Comparison of ENCODE assay signal across 2 cellular contexts in the genomic region with DNA sequence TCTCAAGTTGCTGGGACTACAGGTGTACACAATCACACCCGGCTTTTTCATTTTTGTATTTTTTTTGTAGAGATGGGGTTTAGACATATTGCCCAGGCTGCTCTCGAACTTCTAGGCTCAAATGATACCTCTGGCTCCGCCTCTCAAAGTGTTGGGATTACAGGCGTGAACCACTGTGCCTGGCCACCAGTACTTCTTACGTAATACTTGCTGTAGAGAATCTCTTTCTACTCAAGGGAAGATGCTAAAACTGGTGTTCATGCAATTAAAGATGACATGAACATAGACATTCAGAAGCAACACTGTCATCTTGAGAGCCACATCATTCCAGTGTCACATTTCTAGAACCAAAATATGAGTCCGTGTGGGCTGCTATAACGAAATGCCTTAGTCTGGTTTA.
TF ChIP-seq lines count a peak whose summit lies in the region.

No MANE protein-coding gene starts in this region.

TF ChIP-seq in GM23338, 12 proteins besides CTCF, POLR2A, EP300 and RAD21 (continues in another document):
- no peak for TF ChIP-seq EZH2 (IDR thresholded peaks at IDR 0.05; ENCODE audit: low read depth, unreplicated experiment)
- TF ChIP-seq POLR2AphosphoS5 (IDR thresholded peaks at IDR 0.05; ENCODE audit: low read depth) = no peak
- TF ChIP-seq ZNF331 (CRISPR knock-in tag; IDR thresholded peaks at IDR 0.05; ENCODE audit: low read depth) = no peak
- no peak for TF ChIP-seq NANOG (IDR thresholded peaks at IDR 0.05; ENCODE audit: borderline replicate concordance)
- TF ChIP-seq ZNF114 (CRISPR knock-in tag; IDR thresholded peaks at IDR 0.05) = no peak
- no peak for TF ChIP-seq EZH2phosphoT487 (IDR thresholded peaks at IDR 0.05; ENCODE audit: unreplicated experiment)
- TF ChIP-seq JUNB (IDR thresholded peaks at IDR 0.05; ENCODE audit: unreplicated experiment) = no peak
- no peak for TF ChIP-seq STAT1 (IDR thresholded peaks at IDR 0.05; ENCODE audit: unreplicated experiment)
- TF ChIP-seq CREB1 (CRISPR knock-in tag; IDR thresholded peaks at IDR 0.05; ENCODE audit: low read depth) = no peak
- TF ChIP-seq, protein P1, sequence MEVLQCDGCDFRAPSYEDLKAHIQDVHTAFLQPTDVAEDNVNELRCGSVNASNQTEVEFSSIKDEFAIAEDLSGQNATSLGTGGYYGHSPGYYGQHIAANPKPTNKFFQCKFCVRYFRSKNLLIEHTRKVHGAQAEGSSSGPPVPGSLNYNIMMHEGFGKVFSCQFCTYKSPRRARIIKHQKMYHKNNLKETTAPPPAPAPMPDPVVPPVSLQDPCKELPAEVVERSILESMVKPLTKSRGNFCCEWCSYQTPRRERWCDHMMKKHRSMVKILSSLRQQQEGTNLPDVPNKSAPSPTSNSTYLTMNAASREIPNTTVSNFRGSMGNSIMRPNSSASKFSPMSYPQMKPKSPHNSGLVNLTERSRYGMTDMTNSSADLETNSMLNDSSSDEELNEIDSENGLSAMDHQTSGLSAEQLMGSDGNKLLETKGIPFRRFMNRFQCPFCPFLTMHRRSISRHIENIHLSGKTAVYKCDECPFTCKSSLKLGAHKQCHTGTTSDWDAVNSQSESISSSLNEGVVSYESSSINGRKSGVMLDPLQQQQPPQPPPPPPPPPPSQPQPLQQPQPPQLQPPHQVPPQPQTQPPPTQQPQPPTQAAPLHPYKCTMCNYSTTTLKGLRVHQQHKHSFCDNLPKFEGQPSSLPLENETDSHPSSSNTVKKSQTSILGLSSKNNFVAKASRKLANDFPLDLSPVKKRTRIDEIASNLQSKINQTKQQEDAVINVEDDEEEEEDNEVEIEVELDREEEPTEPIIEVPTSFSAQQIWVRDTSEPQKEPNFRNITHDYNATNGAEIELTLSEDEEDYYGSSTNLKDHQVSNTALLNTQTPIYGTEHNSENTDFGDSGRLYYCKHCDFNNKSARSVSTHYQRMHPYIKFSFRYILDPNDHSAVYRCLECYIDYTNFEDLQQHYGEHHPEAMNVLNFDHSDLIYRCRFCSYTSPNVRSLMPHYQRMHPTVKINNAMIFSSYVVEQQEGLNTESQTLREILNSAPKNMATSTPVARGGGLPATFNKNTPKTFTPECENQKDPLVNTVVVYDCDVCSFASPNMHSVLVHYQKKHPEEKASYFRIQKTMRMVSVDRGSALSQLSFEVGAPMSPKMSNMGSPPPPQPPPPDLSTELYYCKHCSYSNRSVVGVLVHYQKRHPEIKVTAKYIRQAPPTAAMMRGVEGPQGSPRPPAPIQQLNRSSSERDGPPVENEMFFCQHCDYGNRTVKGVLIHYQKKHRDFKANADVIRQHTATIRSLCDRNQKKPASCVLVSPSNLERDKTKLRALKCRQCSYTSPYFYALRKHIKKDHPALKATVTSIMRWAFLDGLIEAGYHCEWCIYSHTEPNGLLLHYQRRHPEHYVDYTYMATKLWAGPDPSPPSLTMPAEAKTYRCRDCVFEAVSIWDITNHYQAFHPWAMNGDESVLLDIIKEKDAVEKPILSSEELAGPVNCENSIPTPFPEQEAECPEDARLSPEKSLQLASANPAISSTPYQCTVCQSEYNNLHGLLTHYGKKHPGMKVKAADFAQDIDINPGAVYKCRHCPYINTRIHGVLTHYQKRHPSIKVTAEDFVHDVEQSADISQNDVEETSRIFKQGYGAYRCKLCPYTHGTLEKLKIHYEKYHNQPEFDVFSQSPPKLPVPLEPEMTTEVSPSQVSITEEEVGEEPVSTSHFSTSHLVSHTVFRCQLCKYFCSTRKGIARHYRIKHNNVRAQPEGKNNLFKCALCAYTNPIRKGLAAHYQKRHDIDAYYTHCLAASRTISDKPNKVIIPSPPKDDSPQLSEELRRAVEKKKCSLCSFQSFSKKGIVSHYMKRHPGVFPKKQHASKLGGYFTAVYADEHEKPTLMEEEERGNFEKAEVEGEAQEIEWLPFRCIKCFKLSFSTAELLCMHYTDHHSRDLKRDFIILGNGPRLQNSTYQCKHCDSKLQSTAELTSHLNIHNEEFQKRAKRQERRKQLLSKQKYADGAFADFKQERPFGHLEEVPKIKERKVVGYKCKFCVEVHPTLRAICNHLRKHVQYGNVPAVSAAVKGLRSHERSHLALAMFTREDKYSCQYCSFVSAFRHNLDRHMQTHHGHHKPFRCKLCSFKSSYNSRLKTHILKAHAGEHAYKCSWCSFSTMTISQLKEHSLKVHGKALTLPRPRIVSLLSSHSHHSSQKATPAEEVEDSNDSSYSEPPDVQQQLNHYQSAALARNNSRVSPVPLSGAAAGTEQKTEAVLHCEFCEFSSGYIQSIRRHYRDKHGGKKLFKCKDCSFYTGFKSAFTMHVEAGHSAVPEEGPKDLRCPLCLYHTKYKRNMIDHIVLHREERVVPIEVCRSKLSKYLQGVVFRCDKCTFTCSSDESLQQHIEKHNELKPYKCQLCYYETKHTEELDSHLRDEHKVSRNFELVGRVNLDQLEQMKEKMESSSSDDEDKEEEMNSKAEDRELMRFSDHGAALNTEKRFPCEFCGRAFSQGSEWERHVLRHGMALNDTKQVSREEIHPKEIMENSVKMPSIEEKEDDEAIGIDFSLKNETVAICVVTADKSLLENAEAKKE (CRISPR knock-in tag; IDR thresholded peaks at IDR 0.05) = no peak
- TF ChIP-seq, protein P2, sequence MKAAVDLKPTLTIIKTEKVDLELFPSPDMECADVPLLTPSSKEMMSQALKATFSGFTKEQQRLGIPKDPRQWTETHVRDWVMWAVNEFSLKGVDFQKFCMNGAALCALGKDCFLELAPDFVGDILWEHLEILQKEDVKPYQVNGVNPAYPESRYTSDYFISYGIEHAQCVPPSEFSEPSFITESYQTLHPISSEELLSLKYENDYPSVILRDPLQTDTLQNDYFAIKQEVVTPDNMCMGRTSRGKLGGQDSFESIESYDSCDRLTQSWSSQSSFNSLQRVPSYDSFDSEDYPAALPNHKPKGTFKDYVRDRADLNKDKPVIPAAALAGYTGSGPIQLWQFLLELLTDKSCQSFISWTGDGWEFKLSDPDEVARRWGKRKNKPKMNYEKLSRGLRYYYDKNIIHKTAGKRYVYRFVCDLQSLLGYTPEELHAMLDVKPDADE (IDR thresholded peaks at IDR 0.05) = no peak

TF ChIP-seq in H1, 55 proteins besides CTCF, POLR2A, EP300 and RAD21:
- TF ChIP-seq KDM5A (IDR thresholded peaks at IDR 0.05; ENCODE audit: low read length) (no peak), CEBPB (IDR thresholded peaks at IDR 0.05; ENCODE audit: low read depth, low read length) (peak; percentile 35; the same call in 1 of the 2 replicates)
